29 cellular contexts compared by ENCODE assay signal in the genomic region with DNA sequence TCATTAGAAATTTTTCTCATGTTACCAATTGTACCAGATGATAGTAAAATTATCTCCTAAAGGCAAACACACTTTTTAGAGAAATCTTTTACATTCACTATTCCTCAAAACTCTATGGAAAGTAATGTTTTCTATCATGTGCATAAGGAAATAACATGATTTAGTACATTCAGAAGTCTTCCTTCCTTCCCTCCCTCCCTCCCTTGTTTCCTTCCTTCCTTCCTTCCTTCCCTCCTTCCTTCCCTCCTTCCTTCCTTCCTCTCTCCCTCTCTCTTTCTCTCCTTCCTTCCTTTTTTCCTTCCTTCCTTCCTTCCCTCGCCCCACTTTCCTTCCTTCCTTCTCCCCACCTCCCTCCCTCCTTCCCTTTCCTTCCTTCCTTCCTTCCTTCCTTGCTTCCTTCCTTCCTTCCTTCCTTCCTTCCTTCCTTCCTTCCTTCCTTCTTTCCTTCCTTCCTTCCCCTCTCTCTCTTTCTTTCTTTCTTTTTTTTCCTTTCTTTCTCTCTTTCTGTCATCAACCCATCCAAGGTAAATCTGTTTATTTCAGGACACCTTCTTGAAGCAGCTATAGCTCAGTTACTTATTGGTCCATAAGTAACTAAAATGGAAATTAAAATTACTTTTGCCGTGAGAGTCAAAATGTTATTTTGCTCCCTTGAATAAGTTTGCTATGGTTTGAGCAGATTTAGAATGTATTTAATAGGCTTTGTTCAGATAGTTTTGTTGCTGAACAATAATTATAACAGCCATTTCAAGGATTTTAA.
"Had no signal": no experiment of that assay in that cellular context is flagged by ENCODE, and none has a peak within 500 bp of the region (broad histone marks: within the 10 kb centered on the region; RNA-seq: fewer than 3 reads in every experiment).

No MANE protein-coding gene starts in this region.

- ATAC-seq: heart right ventricle; left colon; lower lobe of right lung; naive thymus-derived CD8-positive, alpha-beta T cell; stimulated activated effector memory CD8-positive, alpha-beta T cell treated with anti-CD3 and anti-CD28 coated beads, Interleukin-12 subunit alpha, Interleukin-12 subunit beta, amount 100 ng/mL, for 72 hours had no signal

- H3K4me3 Mint-ChIP-seq: immature natural killer cell; naive thymus-derived CD8-positive, alpha-beta T cell; neural crest cell; stimulated activated effector memory CD8-positive, alpha-beta T cell treated with anti-CD3 and anti-CD28 coated beads, Interleukin-12 subunit alpha, Interleukin-12 subunit beta, amount 100 ng/mL, for 72 hours had no signal

- H3K36me3 Mint-ChIP-seq: naive thymus-derived CD8-positive, alpha-beta T cell; stimulated activated effector memory CD8-positive, alpha-beta T cell treated with anti-CD3 and anti-CD28 coated beads, Interleukin-12 subunit alpha, Interleukin-12 subunit beta, amount 100 ng/mL, for 72 hours had no signal

- H3K27ac ChIP-seq: esophagus squamous epithelium, heart right ventricle, left ventricle myocardium inferior, lower lobe of right lung, parathyroid adenoma, right atrium auricular region, sigmoid colon, stomach, thyroid gland, vagina had no signal

- H3K27me3 Mint-ChIP-seq: naive thymus-derived CD8-positive, alpha-beta T cell; progenitor cell of endocrine pancreas had no signal

- H3K4me1 ChIP-seq: esophagus squamous epithelium, left ventricle myocardium inferior, parathyroid adenoma, right atrium auricular region, thyroid gland, vagina had no signal

- H3K4me1 Mint-ChIP-seq: naive thymus-derived CD8-positive, alpha-beta T cell; neural crest cell; stimulated activated effector memory CD8-positive, alpha-beta T cell treated with anti-CD3 and anti-CD28 coated beads, Interleukin-12 subunit alpha, Interleukin-12 subunit beta, amount 100 ng/mL, for 72 hours had no signal

- H3K9me3 Mint-ChIP-seq: neural crest cell had no signal

- FAIRE-seq: endometrium had no signal

- H3K27me3 ChIP-seq: esophagus squamous epithelium, heart right ventricle, right atrium auricular region, sigmoid colon, stomach, thyroid gland, vagina had no signal

- H2AFZ ChIP-seq: parathyroid adenoma had no signal

- DNase-seq: cortex of kidney; effector memory CD4-positive, alpha-beta T cell; erythroblast; esophagus squamous epithelium; foreskin melanocyte; glutamatergic neuron; heart right ventricle; hippocampal formation; immature natural killer cell; islet precursor cell; kidney glomerular epithelial cell; left colon; left ventricle myocardium inferior; lower lobe of right lung; naive thymus-derived CD8-positive, alpha-beta T cell; sigmoid colon; stimulated activated CD4-positive, alpha-beta T cell treated with anti-CD3 and anti-CD28 coated beads, Interleukin-2, amount 100 ng/mL, for 24 hours; stimulated activated CD4-positive, alpha-beta T cell treated with anti-CD3 and anti-CD28 coated beads, Interleukin-4, amount 100 ng/mL, for 24 hours; stimulated activated naive CD4-positive, alpha-beta T cell treated with Interleukin-2 at 50 U/mL for 16 hours; stomach; thyroid gland; trophoblast cell had no signal

- H3K9me3 ChIP-seq: esophagus squamous epithelium, left ventricle myocardium inferior, lower lobe of right lung, right atrium auricular region, sigmoid colon, stomach, thyroid gland, vagina had no signal

- H3K27ac Mint-ChIP-seq: naive thymus-derived CD8-positive, alpha-beta T cell; progenitor cell of endocrine pancreas; stimulated activated effector memory CD8-positive, alpha-beta T cell treated with anti-CD3 and anti-CD28 coated beads, Interleukin-12 subunit alpha, Interleukin-12 subunit beta, amount 100 ng/mL, for 72 hours had no signal

- H3K4me3 ChIP-seq: esophagus squamous epithelium, heart right ventricle, left ventricle myocardium inferior, lower lobe of right lung, right atrium auricular region, sigmoid colon, stomach, thyroid gland, vagina had no signal

- H3K36me3 ChIP-seq: esophagus squamous epithelium, heart right ventricle, left ventricle myocardium inferior, lower lobe of right lung, right atrium auricular region, sigmoid colon, stomach, thyroid gland, vagina had no signal

- H3K9ac ChIP-seq: parathyroid adenoma had no signal
